ENCODE assay signal across 11 cellular contexts in genomic region chr21:26136686-26137085, GRCh38. TPM values are rescaled to one million over a fixed set of nuclear protein-coding genes. Genes with fewer than 3 reads are reported as not detected.
DNase-seq lines count a peak whose midpoint lies in the region; ATAC-seq, FAIRE-seq and TF ChIP-seq lines count a peak whose summit lies in the region.
"Had no signal": no experiment of that assay in that cellular context is flagged by ENCODE, and none has a peak within 500 bp of the region (broad histone marks: within the 10 kb centered on the region; RNA-seq: fewer than 3 reads in every experiment).

No MANE protein-coding gene starts in this region.

- DNase-seq in MCF 10A (ENCODE audit: unreplicated experiment): no peak
- DNase-seq in mammary epithelial cell: no peak
- DNase-seq in M059J (ENCODE audit: low read depth): peak; percentile 54
- no peak for DNase-seq in stimulated activated naive CD8-positive, alpha-beta T cell treated with anti-CD3 and anti-CD28 coated beads, Interleukin-15, Interleukin-2, amounts not matched to agents 100 U/mL and 50 U/mL, for 24 hours
- DNase-seq in NCI-H2196 (lab: John Stamatoyannopoulos, UW; ENCODE audit: unreplicated experiment): no peak
- DNase-seq in frontal cortex (ENCODE audit: low spot score in 2 of 2): no peak
- DNase-seq in SJCRH30: no peak
- DNase-seq: NCI-H82 had no signal

- H3K36me3 ChIP-seq in mammary epithelial cell (ENCODE audit: insufficient read depth, low read length): peaks cover 2% of the 10 kb centered on the region
- H3K36me3 ChIP-seq in SJCRH30: peaks cover 46% of the 10 kb centered on the region

- BruUV-seq in MCF 10A (replicated peaks; lab: Mats Ljungman, UMichigan) (no TSS peak), mammary epithelial cell (replicated peaks; lab: Mats Ljungman, UMichigan) (no TSS peak)

- no peak overlapping the region for H3K4me3 ChIP-seq in mammary epithelial cell (replicated peaks in 1 of 3; ENCODE audit: insufficient read depth in 1 of 3, low read depth in 2 of 3, low read length in 3 of 3)
- H3K4me3 ChIP-seq in SJCRH30: no peak overlapping the region

- peaks cover 25% of the 10 kb centered on the region for H3K4me1 Mint-ChIP-seq in MCF 10A (ENCODE audit: insufficient read depth, unreplicated experiment)

- 72% methylated on average over 6 of the region's 6 CpGs for WGBS in mammary epithelial cell (ENCODE audit: low coverage, missing lambda C conversion rate)

- in situ Hi-C loops in mammary epithelial cell (cut with MboI; ENCODE audit: low sequenced_read_pairs in 2 of 2): no loop called here

- no peak overlapping the region for H3K4me2 ChIP-seq in mammary epithelial cell (ENCODE audit: insufficient read depth, low read depth, low read length)

- ATAC-seq in HG02759 (IDR thresholded peaks at IDR 0.05; ENCODE audit: unreplicated experiment): peak; percentile 98
- ATAC-seq in stimulated activated naive CD8-positive, alpha-beta T cell treated with anti-CD3 and anti-CD28 coated beads, Interleukin-15, Interleukin-2, amounts not matched to agents 100 U/mL and 50 U/mL, for 24 hours: peak; percentile 91

- no peak for FAIRE-seq in frontal cortex (lab: Jason Lieb, UNC)
- FAIRE-seq: endometrium had no signal

- H3K27ac Mint-ChIP-seq in MCF 10A (ENCODE audit: low read depth, unreplicated experiment): peak overlapping the region; percentile 23

- POLR2A ChIA-PET in MCF 10A (lab: Yijun Ruan, JAX): interaction anchor here (1.0 to 9.0 kb wide), 5 partner anchors 9 to 31 kb away, joined by 3 to 64 read pairs (median 4); partner anchors contain the start of gene APP

- H3K36me3 Mint-ChIP-seq in MCF 10A (ENCODE audit: insufficient read depth, unreplicated experiment): peaks cover 14% of the 10 kb centered on the region

- no peaks in the 10 kb centered on the region for H3K27me3 Mint-ChIP-seq in MCF 10A (ENCODE audit: insufficient read depth, unreplicated experiment)

- H3K79me2 ChIP-seq in mammary epithelial cell (ENCODE audit: insufficient read depth, low read length): peaks cover 100% of the 10 kb centered on the region

- peaks cover 9% of the 10 kb centered on the region for H3K4me1 ChIP-seq in mammary epithelial cell (ENCODE audit: insufficient read depth, low read length)
- H3K4me1 ChIP-seq in SJCRH30: peaks cover 5% of the 10 kb centered on the region; the same call in 1 of the 2 replicates

- H3K27me3 ChIP-seq in mammary epithelial cell (ENCODE audit: insufficient read depth, low read length) (no peaks in the 10 kb centered on the region), SJCRH30 (no peaks in the 10 kb centered on the region)

- CTCF ChIA-PET in MCF 10A (lab: Yijun Ruan, JAX): interaction anchor here (0.7 to 1.0 kb wide), 3 partner anchors 11 to 35 kb away, joined by 3 to 6 read pairs (median 3); no protein-coding TSS in a partner anchor
- CTCF ChIA-PET in mammary epithelial cell (lab: Charles Lee; ENCODE audit: low non-redundant PET): no interaction called here

- H3K9me3 ChIP-seq in mammary epithelial cell (replicated peaks; ENCODE audit: insufficient read depth, low read length) (no peaks in the 10 kb centered on the region), SJCRH30 (replicated peaks) (no peaks in the 10 kb centered on the region)

- intact Hi-C loops in MCF 10A (cut with micrococcal nuclease): no loop called here
- intact Hi-C loops in mammary epithelial cell (cut with micrococcal nuclease): no loop called here

- H4K20me1 ChIP-seq in mammary epithelial cell (ENCODE audit: insufficient read depth, low read length): peaks cover 23% of the 10 kb centered on the region

- H3K9ac ChIP-seq in mammary epithelial cell (ENCODE audit: insufficient read depth, low read length): no peak overlapping the region

- no peak overlapping the region for H3K4me3 Mint-ChIP-seq in MCF 10A (ENCODE audit: unreplicated experiment)

- TF ChIP-seq CTCF in MCF 10A (IDR thresholded peaks at IDR 0.05; ENCODE audit: unreplicated experiment) (no peak), mammary epithelial cell (conservative IDR thresholded peaks at IDR 0.05 in 1 of 2, IDR thresholded peaks at IDR 0.05 in 1 of 2; ENCODE audit: extremely low read depth in 1 of 2, insufficient read depth in 1 of 2, low read depth in 1 of 2, low read length in 2 of 2) (no peak)

- H3K27ac ChIP-seq in mammary epithelial cell (ENCODE audit: insufficient read depth, low read depth, low read length): no peak overlapping the region
- no peak overlapping the region for H3K27ac ChIP-seq in SJCRH30
- H3K27ac ChIP-seq: HL-60 had no signal

- H2AFZ ChIP-seq in mammary epithelial cell (ENCODE audit: low read depth, low read length): no peak overlapping the region

- no peaks in the 10 kb centered on the region for H3K9me3 Mint-ChIP-seq in MCF 10A (ENCODE audit: unreplicated experiment)

- dilution Hi-C loops in mammary epithelial cell (cut with HindIII; ENCODE audit: low sequenced_read_pairs): no loop called here

RNA-seq across cellular contexts. Expression of gene APP, which starts 33.9 kb away (rescaled TPM):
- total RNA-seq in MCF 10A (2022) (459 and 472 TPM in 2 replicates), mammary epithelial cell (1,000 to 10,000 TPM; 1,070 to 1,289 TPM), frontal cortex (549 TPM)
- 1,292 TPM for polyA plus RNA-seq in mammary epithelial cell
- 830 TPM for polyA minus RNA-seq in mammary epithelial cell
- total RNA-seq in M059J (2014; rRNA removed; shearing (Covaris generic)): 278 and 401 TPM in 2 replicates
- total RNA-seq in SJCRH30 (2014; rRNA removed; shearing (Covaris generic)): 369 and 399 TPM in 2 replicates
